18 cellular contexts compared by ENCODE assay signal in the genomic region with DNA sequence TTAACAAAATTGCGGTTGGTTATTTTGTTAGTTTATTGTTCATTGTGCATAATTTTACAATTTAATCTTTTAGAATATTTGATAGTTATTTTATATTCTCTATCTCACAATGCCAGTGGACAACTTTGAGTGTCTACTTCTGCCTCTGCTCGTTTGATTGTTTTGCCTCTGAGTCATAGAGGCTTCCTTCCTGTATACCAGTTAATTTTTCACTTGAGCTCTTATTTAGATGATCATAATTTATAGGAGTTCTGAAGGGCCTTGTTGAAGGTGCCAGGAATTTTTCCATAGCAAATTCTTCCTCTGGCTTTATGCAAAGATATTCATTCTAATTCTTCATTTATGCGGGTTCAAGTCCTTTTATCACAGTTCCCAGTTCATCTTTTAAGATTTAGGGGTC. TPM values are rescaled to one million over a fixed set of nuclear protein-coding genes. Genes with fewer than 3 reads are reported as not detected.
DNase-seq lines count a peak whose midpoint lies in the region; ATAC-seq, FAIRE-seq and TF ChIP-seq lines count a peak whose summit lies in the region.
"Had no signal": no experiment of that assay in that cellular context is flagged by ENCODE, and none has a peak within 500 bp of the region (broad histone marks: within the 10 kb centered on the region; RNA-seq: fewer than 3 reads in every experiment).

No MANE protein-coding gene starts in this region.

- H3K27me3 ChIP-seq in A673 (replicated peaks; ENCODE audit: insufficient read depth, low read depth, low read length, poor library complexity), result no peaks in the 10 kb centered on the region

- H3K4me1 ChIP-seq in A673 (ENCODE audit: insufficient read depth, low read length, poor library complexity, severe bottlenecking), result peaks cover 25% of the 10 kb centered on the region

- intact Hi-C loops in A673 (cut with micrococcal nuclease; ENCODE audit: unreplicated experiment), result loop anchor here (5.0 kb wide), 1 partner anchor 126 kb away; no protein-coding TSS in a partner anchor

- TF ChIP-seq CTCF in A673 (conservative IDR thresholded peaks at IDR 0.05; ENCODE audit: low read depth, low read length) (no peak), D721Med (IDR thresholded peaks at IDR 0.05; ENCODE audit: insufficient read depth, missing control alignments) (no peak)

- H3K36me3 ChIP-seq in A673 (ENCODE audit: insufficient read depth, low read length, poor library complexity, severe bottlenecking), result no peaks in the 10 kb centered on the region

- ATAC-seq in GM18861 (IDR thresholded peaks at IDR 0.05; ENCODE audit: unreplicated experiment) (no peak), GM21381 (IDR thresholded peaks at IDR 0.05; ENCODE audit: unreplicated experiment) (no peak)
- ATAC-seq: CD8-positive, alpha-beta T cell; HCT116 had no signal

- H3K9me3 ChIP-seq in A673 (ENCODE audit: low read depth, low read length, poor library complexity, severe bottlenecking), result no peaks in the 10 kb centered on the region

- H3K27ac ChIP-seq in A673 (ENCODE audit: low read depth, low read length, poor library complexity, severe bottlenecking), result no peak overlapping the region
- H3K27ac ChIP-seq: GM23248 had no signal

- no peak overlapping the region for H3K4me3 ChIP-seq in A673 (ENCODE audit: low read depth, low read length, poor library complexity, severe bottlenecking)
- H3K4me3 ChIP-seq: GM23248 had no signal

- peak; percentile 81 for DNase-seq in A673 (ENCODE audit: low spot score)
- DNase-seq in HT-29 (ENCODE audit: low spot score), result peak; percentile 57
- DNase-seq in RCC 7860 (ENCODE audit: low spot score), result no peak
- peak; percentile 37 for DNase-seq in kidney glomerular epithelial cell (lab: John Stamatoyannopoulos, UW)
- DNase-seq in Ammon's horn (ENCODE audit: low spot score), result no peak
- DNase-seq in D721Med (ENCODE audit: insufficient read length, low spot score), result no peak
- DNase-seq: Calu3; CD8-positive, alpha-beta T cell; DND-41; GDM1; GM23248 had no signal

- FAIRE-seq in RCC 7860 (lab: Jason Lieb, UNC) (peak; percentile 59), D721Med (lab: Jason Lieb, UNC) (no peak)
- FAIRE-seq: A204.1, GM12892, GM19239, H54 had no signal

- POLR2A ChIA-PET in A673 (lab: Charles Lee; ENCODE audit: low non-redundant PET), result no interaction called here

- no TSS peak for BruUV-seq in A673 (replicated peaks; lab: Mats Ljungman, UMichigan)

- CTCF ChIA-PET in A673 (lab: Charles Lee), result no interaction called here

RNA-seq across cellular contexts. Expression of gene MALRD1, which starts 5.2 kb away (rescaled TPM):
- 0.86 and 1.1 TPM in 2 replicates for total RNA-seq in A673 (2021)
- 0.64 and 0.68 TPM in 2 replicates for total RNA-seq in HT-29 (2014; rRNA removed; shearing (Covaris generic))
- total RNA-seq: Calu3; CD8-positive, alpha-beta T cell; GM23248 had no signal

Comparison
In these comparisons a context has a peak if more than half of its experiments do, and no peak if none do; other contexts are left out.
1. DNase-seq: peak in A673 (single experiment), HT-29 (single experiment) and kidney glomerular epithelial cell (single experiment); none in RCC 7860 (single experiment), Ammon's horn (single experiment) and D721Med (single experiment).